3 cellular contexts compared by ENCODE assay signal in genomic region chr7:101963693-101964092, GRCh38.
TF ChIP-seq lines count a peak whose summit lies in the region.

No MANE protein-coding gene starts in this region.

TF ChIP-seq in HepG2, 621 proteins besides CTCF, POLR2A, EP300 and RAD21:
- TF ChIP-seq PHF21A (CRISPR knock-in tag; IDR thresholded peaks at IDR 0.05) (no peak), ZNF121 (CRISPR knock-in tag; IDR thresholded peaks at IDR 0.05) (peak; percentile 22; the same call in 1 of the 2 replicates)
TF ChIP-seq in HepG2: peak in this region for 1.

TF ChIP-seq in HEK293, 187 proteins besides CTCF, POLR2A, EP300 and RAD21:
- TF ChIP-seq ZNF121 (tag by site-specific recombination; IDR thresholded peaks at IDR 0.05) = peak; percentile 63; the same call in 1 of the 2 replicates
- no peak for TF ChIP-seq HOXC10 (CRISPR knock-in tag; IDR thresholded peaks at IDR 0.05)

TF ChIP-seq in H1, 55 proteins besides CTCF, POLR2A, EP300 and RAD21:
- no peak for TF ChIP-seq E2F6 (IDR thresholded peaks at IDR 0.05)
- no peak for TF ChIP-seq KDM4A (IDR thresholded peaks at IDR 0.05; ENCODE audit: low read depth, low read length, severe bottlenecking)
- TF ChIP-seq TAF7 (optimal IDR thresholded peaks at IDR 0.05; ENCODE audit: borderline replicate concordance, low read depth, low read length) = no peak
- TF ChIP-seq SP2 (IDR thresholded peaks at IDR 0.05; ENCODE audit: low read length) = no peak
- no peak for TF ChIP-seq CBX5 (IDR thresholded peaks at IDR 0.05; ENCODE audit: low read depth, low read length)
